ENCODE assay signal across 26 cellular contexts in genomic region chr21:31720739-31721138, GRCh38.
"Had no signal": no experiment of that assay in that cellular context is flagged by ENCODE, and none has a peak within 500 bp of the region (broad histone marks: within the 10 kb centered on the region; RNA-seq: fewer than 3 reads in every experiment).

No MANE protein-coding gene starts in this region.

- H3K4me3 Mint-ChIP-seq: activated naive CD4-positive, alpha-beta T cell treated with anti-CD3 and anti-CD28 coated beads for 36 hours; brain; dendritic cell treated with granulocyte-macrophage colony-stimulating factor and Interleukin-4, amounts not matched to agents 40 ng/mL and 50 ng/mL, for 4 days; stimulated activated naive CD8-positive, alpha-beta T cell treated with anti-CD3 and anti-CD28 coated beads, Interleukin-15, Interleukin-2, amounts not matched to agents 100 ng/mL and 50 ng/mL, for 24 hours; T-helper 2 cell treated with Interferon-gamma antibody and Interleukin-4, amounts not matched to agents 5 μg/mL and 100 μg/mL, for 36 hours had no signal

- H3K9me3 Mint-ChIP-seq: activated naive CD4-positive, alpha-beta T cell treated with anti-CD3 and anti-CD28 coated beads for 36 hours; dendritic cell treated with granulocyte-macrophage colony-stimulating factor and Interleukin-4, amounts not matched to agents 40 ng/mL and 50 ng/mL, for 4 days; naive thymus-derived CD8-positive, alpha-beta T cell; T-helper 2 cell treated with Interferon-gamma antibody and Interleukin-4, amounts not matched to agents 5 μg/mL and 100 μg/mL, for 36 hours had no signal

- H3K27ac Mint-ChIP-seq: activated naive CD4-positive, alpha-beta T cell treated with anti-CD3 and anti-CD28 coated beads for 36 hours; brain; dendritic cell treated with granulocyte-macrophage colony-stimulating factor and Interleukin-4, amounts not matched to agents 40 ng/mL and 50 ng/mL, for 4 days; stimulated activated naive CD8-positive, alpha-beta T cell treated with anti-CD3 and anti-CD28 coated beads, Interleukin-15, Interleukin-2, amounts not matched to agents 100 ng/mL and 50 ng/mL, for 24 hours had no signal

- H3K27me3 Mint-ChIP-seq: brain; dendritic cell treated with granulocyte-macrophage colony-stimulating factor and Interleukin-4, amounts not matched to agents 40 ng/mL and 50 ng/mL, for 4 days; naive thymus-derived CD8-positive, alpha-beta T cell; stimulated activated naive CD8-positive, alpha-beta T cell treated with anti-CD3 and anti-CD28 coated beads, Interleukin-15, Interleukin-2, amounts not matched to agents 100 ng/mL and 50 ng/mL, for 24 hours had no signal

- H3K27ac ChIP-seq: heart right ventricle, neutrophil, ovary, psoas muscle, right atrium auricular region, thyroid gland, upper lobe of right lung had no signal

- H3K9me3 ChIP-seq: heart right ventricle, neutrophil, ovary, psoas muscle, right atrium auricular region, thyroid gland, upper lobe of right lung had no signal

- H3K4me3 ChIP-seq: heart right ventricle, ovary, psoas muscle, right atrium auricular region, thyroid gland, upper lobe of right lung had no signal

- H3K4me1 ChIP-seq: upper lobe of right lung had no signal

- FAIRE-seq: TTC549 had no signal

- ATAC-seq: psoas muscle, upper lobe of right lung had no signal

- H3K36me3 ChIP-seq: heart right ventricle, neutrophil, ovary, right atrium auricular region, thyroid gland, upper lobe of right lung had no signal

- H3K27me3 ChIP-seq: heart right ventricle, neutrophil, ovary, right atrium auricular region, thyroid gland, upper lobe of right lung had no signal

- DNase-seq: activated CD4-positive, alpha-beta T cell treated with anti-CD3 and anti-CD28 coated beads for 1 hour; activated CD4-positive, alpha-beta T cell treated with anti-CD3 and anti-CD28 coated beads, Interleukin-2, amount 50 U/mL, for 1 hour; activated effector memory CD4-positive, alpha-beta T cell treated with Interleukin-2 at 50 U/mL for 16 hours; activated naive CD4-positive, alpha-beta T cell treated with anti-CD3 and anti-CD28 coated beads for 36 hours; activated T-cell treated with anti-CD3 and anti-CD28 coated beads, Interleukin-2, amount 50 U/mL, for 48 hours; aorta; effector CD4-positive, alpha-beta T cell; foreskin fibroblast; heart right ventricle; islet precursor cell; left cardiac atrium; mesenchymal stem cell; naive thymus-derived CD8-positive, alpha-beta T cell; ovary; psoas muscle; stimulated activated CD4-positive, alpha-beta T cell treated with anti-CD3 and anti-CD28 coated beads, Interleukin-4, amount 100 ng/mL, for 4 hours; substantia nigra; thyroid gland; upper lobe of right lung had no signal
